In genomic region chr1:7573481-7573880, GRCh38 we compare ENCODE assay signal across 22 cellular contexts.
DNase-seq lines count a peak whose midpoint lies in the region; ATAC-seq, FAIRE-seq and TF ChIP-seq lines count a peak whose summit lies in the region.
"Had no signal": no experiment of that assay in that cellular context is flagged by ENCODE, and none has a peak within 500 bp of the region (broad histone marks: within the 10 kb centered on the region; RNA-seq: fewer than 3 reads in every experiment).

No MANE protein-coding gene starts in this region.

- BruUV-seq in K562 (replicated peaks; lab: Mats Ljungman, UMichigan) = no TSS peak

- no peaks in the 10 kb centered on the region for H3K36me3 ChIP-seq in HEK293 (ENCODE audit: control insufficient read depth in 2 of 2, insufficient read depth in 1 of 2, low read length in 2 of 2)
- H3K36me3 ChIP-seq in K562 (ENCODE audit: control insufficient read depth, insufficient read depth, low read length) = no peaks in the 10 kb centered on the region
- no peaks in the 10 kb centered on the region for H3K36me3 ChIP-seq in liver (ENCODE audit: control insufficient read depth in 4 of 4, insufficient read depth in 3 of 4, low read depth in 1 of 4, low read length in 3 of 4)
- no peaks in the 10 kb centered on the region for H3K36me3 ChIP-seq in spleen
- no peaks in the 10 kb centered on the region for H3K36me3 ChIP-seq in vagina
- H3K36me3 ChIP-seq: BLaER1 had no signal

- H3K27ac ChIP-seq in HEK293 (ENCODE audit: extremely low read depth, low read depth, low read length) (no peak overlapping the region), K562 (ENCODE audit: extremely low read depth, low read depth, low read length) (no peak overlapping the region), liver (ENCODE audit: low read depth in 1 of 2, low read length in 2 of 2) (peak overlapping the region; percentile 79 to 88), spleen (no peak overlapping the region), vagina (no peak overlapping the region)
- H3K27ac ChIP-seq: BLaER1, KMS-11 had no signal

- no peak overlapping the region for H3K4me2 ChIP-seq in K562 (ENCODE audit: insufficient read depth, low read length)
- H3K4me2 ChIP-seq: BLaER1, KMS-11, SK-N-SH had no signal

- TF ChIP-seq POLR2A in K562 (conservative IDR thresholded peaks at IDR 0.05) = no peak
- no peak for TF ChIP-seq POLR2A in spleen (IDR thresholded peaks at IDR 0.05)
- no peak for TF ChIP-seq POLR2A in vagina (IDR thresholded peaks at IDR 0.05)

- POLR2A ChIA-PET in HEK293 (lab: Yijun Ruan, JAX) (no interaction called here), K562 (lab: Yijun Ruan, JAX) (interaction anchor here (1.4 kb wide), 1 partner anchor 16 kb away, joined by 4 read pairs; no protein-coding TSS in a partner anchor)

- CTCF ChIA-PET in HEK293 (lab: Yijun Ruan, JAX) (no interaction called here), K562 (lab: Yijun Ruan, JAX; ENCODE audit: low intra/inter-chr PET ratio) (no interaction called here)

- H3K4me1 ChIP-seq in HEK293 (ENCODE audit: control insufficient read depth, insufficient read depth, low read length) = no peaks in the 10 kb centered on the region
- peaks cover 0 to 6% of the 10 kb centered on the region in 2 experiments; a peak in 3 of 5 replicates for H3K4me1 ChIP-seq in K562 (replicated peaks in 1 of 2; ENCODE audit: control insufficient read depth in 2 of 2, insufficient read depth in 2 of 2, low read length in 2 of 2)
- H3K4me1 ChIP-seq in liver (ENCODE audit: control insufficient read depth in 4 of 4, insufficient read depth in 4 of 4, low read length in 3 of 4) = peaks cover 17 to 42% (median 30%) of the 10 kb centered on the region in 4 donors
- H3K4me1 ChIP-seq in spleen = no peaks in the 10 kb centered on the region
- no peaks in the 10 kb centered on the region for H3K4me1 ChIP-seq in vagina

- FAIRE-seq in K562 (lab: Jason Lieb, UNC) = no peak
- FAIRE-seq: A204.1, G401.6, H1 had no signal

- DNase-seq in K562 (ENCODE audit: extremely low read depth in 1 of 4, low spot score in 3 of 4) (no peak), spleen (peak; percentile 40), vagina (ENCODE audit: extremely low spot score in 2 of 2) (no peak), DMS 273 (lab: John Stamatoyannopoulos, UW; ENCODE audit: unreplicated experiment) (no peak)
- DNase-seq: CD4-positive, alpha-beta T cell; HCEC 1CT; IMR-90; MM.1S; NCI-H446; NCI-H526; NCI-H82; NK-92 treated with Interleukin-12 subunit alpha and Interleukin-12 subunit beta, amount 100 ng/mL, for 24 hours; RPMI8226; SK-N-SH had no signal

- WGBS in K562 (ENCODE audit: insufficient coverage, low coverage, missing lambda C conversion rate) = under 1% methylated on average over 12 of the region's 12 CpGs
- 81% methylated on average over 12 of the region's 12 CpGs for WGBS in liver
- WGBS in spleen, 5 donors = 83 to 89% (median 86%) methylated on average over 12 of the region's 12 CpGs

- H3K27me3 ChIP-seq in K562 (ENCODE audit: control insufficient read depth in 2 of 2, insufficient read depth in 2 of 2, low read length in 2 of 2) (peaks cover 10 to 38% of the 10 kb centered on the region in 2 experiments; a peak in 4 of 5 replicates), liver (ENCODE audit: control insufficient read depth in 4 of 4, insufficient read depth in 4 of 4, low read length in 3 of 4) (no peaks in the 10 kb centered on the region), spleen (replicated peaks in 1 of 7) (peaks cover 0 to 10% (median 0%) of the 10 kb centered on the region in 7 donors), vagina (no peaks in the 10 kb centered on the region)
- H3K27me3 ChIP-seq: BLaER1 had no signal

- H3K9me3 ChIP-seq in HEK293 (ENCODE audit: control insufficient read depth, insufficient read depth, low read depth, low read length) (no peaks in the 10 kb centered on the region), K562 (replicated peaks; ENCODE audit: control insufficient read depth, insufficient read depth, low read depth, low read length) (no peaks in the 10 kb centered on the region; the same call in 1 of the 2 replicates), liver (ENCODE audit: control insufficient read depth in 4 of 4, low read length in 3 of 4) (no peaks in the 10 kb centered on the region), spleen (no peaks in the 10 kb centered on the region), vagina (no peaks in the 10 kb centered on the region)
- H3K9me3 ChIP-seq: BLaER1, SK-N-SH had no signal

- in situ Hi-C loops in K562 (cut with MboI) = no loop called here

- peak; percentile 53 for ATAC-seq in K562
- no peak for ATAC-seq in GM18519 (IDR thresholded peaks at IDR 0.05; ENCODE audit: low FRiP score, unreplicated experiment)

- no peaks in the 10 kb centered on the region for H3K79me2 ChIP-seq in K562 (ENCODE audit: control insufficient read depth, insufficient read depth, low read length)

- no peak for TF ChIP-seq EP300 in K562 (IDR thresholded peaks at IDR 0.05; ENCODE audit: low read length)

- no peak for TF ChIP-seq CTCF in HEK293 (tag by site-specific recombination; IDR thresholded peaks at IDR 0.05)
- TF ChIP-seq CTCF in K562 (IDR thresholded peaks at IDR 0.05 in 2 of 3, conservative IDR thresholded peaks at IDR 0.05 in 1 of 3; ENCODE audit: insufficient read depth in 2 of 3, low read depth in 1 of 3, low read length in 3 of 3) = no peak
- TF ChIP-seq CTCF in liver (IDR thresholded peaks at IDR 0.05; ENCODE audit: low read depth, low read length, missing input control) = no peak
- TF ChIP-seq CTCF in spleen (IDR thresholded peaks at IDR 0.05 in 8 of 11, conservative IDR thresholded peaks at IDR 0.05 in 3 of 11) = no peak
- no peak for TF ChIP-seq CTCF in vagina (IDR thresholded peaks at IDR 0.05)

- no peak for TF ChIP-seq RAD21 in K562 (CRISPR knock-in tag; conservative IDR thresholded peaks at IDR 0.05 in 1 of 2, IDR thresholded peaks at IDR 0.05 in 1 of 2)
- no peak for TF ChIP-seq RAD21 in liver (IDR thresholded peaks at IDR 0.05)

- no peak overlapping the region for H2AFZ ChIP-seq in K562 (ENCODE audit: low read depth, low read length)

- peaks cover 2% of the 10 kb centered on the region; the same call in 1 of the 2 replicates for H4K20me1 ChIP-seq in K562 (replicated peaks; ENCODE audit: control insufficient read depth, insufficient read depth, low read length)
- H4K20me1 ChIP-seq: BLaER1 had no signal

- intact Hi-C loops in K562 (cut with micrococcal nuclease) = no loop called here
- intact Hi-C loops in spleen (cut with DNase I; ENCODE audit: low total_unique reads) = no loop called here
- intact Hi-C loops in vagina (cut with DNase I) = no loop called here

- H3K9me1 ChIP-seq in K562 (ENCODE audit: control insufficient read depth, insufficient read depth, low read length) = no peaks in the 10 kb centered on the region

- H3K4me3 ChIP-seq in HEK293 (ENCODE audit: low read depth, low read length) = no peak overlapping the region
- no peak overlapping the region for H3K4me3 ChIP-seq in K562
- H3K4me3 ChIP-seq in liver (ENCODE audit: low read depth in 1 of 3, low read length in 3 of 3) = no peak overlapping the region
- no peak overlapping the region for H3K4me3 ChIP-seq in spleen
- H3K4me3 ChIP-seq in vagina = no peak overlapping the region
- H3K4me3 ChIP-seq: BLaER1 had no signal

- H3K9ac ChIP-seq in K562 (ENCODE audit: insufficient read depth in 1 of 2, low read depth in 2 of 2, low read length in 2 of 2) (no peak overlapping the region), liver (ENCODE audit: low read depth in 1 of 2, low read length in 2 of 2) (no peak overlapping the region)
- H3K9ac ChIP-seq: BLaER1, KMS-11, SK-N-SH had no signal

TF ChIP-seq in HEK293, 187 proteins besides CTCF, POLR2A, EP300 and RAD21:
- no peak for TF ChIP-seq ZNF48 (tag by site-specific recombination; IDR thresholded peaks at IDR 0.05)
- peak; percentile 67 for TF ChIP-seq ATF2 (tag by site-specific recombination; IDR thresholded peaks at IDR 0.05; ENCODE audit: low read depth)

TF ChIP-seq in K562, 482 proteins besides CTCF, POLR2A, EP300 and RAD21 (continues in another document):
- TF ChIP-seq ATF7 (IDR thresholded peaks at IDR 0.05) = peak; percentile 28; the same call in 1 of the 2 replicates
- TF ChIP-seq CBX8 (IDR thresholded peaks at IDR 0.05; ENCODE audit: borderline replicate concordance, extremely low read depth, low read depth, low read length, poor library complexity, severe bottlenecking) = no peak
- TF ChIP-seq ZNF263 (CRISPR knock-in tag; IDR thresholded peaks at IDR 0.05; ENCODE audit: borderline replicate concordance) = no peak
- no peak for TF ChIP-seq DEAF1 (CRISPR knock-in tag; IDR thresholded peaks at IDR 0.05)

TF ChIP-seq in liver, 16 proteins besides CTCF, POLR2A, EP300 and RAD21 (continues in another document):
- TF ChIP-seq HNF4A (conservative IDR thresholded peaks at IDR 0.05) (no peak), REST (IDR thresholded peaks at IDR 0.05) (no peak), HNF4G (IDR thresholded peaks at IDR 0.05) (no peak), FOXA1 (IDR thresholded peaks at IDR 0.05) (no peak), ATF3 (IDR thresholded peaks at IDR 0.05) (no peak), RXRA (IDR thresholded peaks at IDR 0.05) (no peak), EGR1 (IDR thresholded peaks at IDR 0.05; ENCODE audit: low read depth in 2 of 2) (no peak)

Comparison
In these comparisons a context has a peak if more than half of its experiments do, and no peak if none do; other contexts are left out.
1. H3K27ac ChIP-seq: peak in liver (2 of 2); none in HEK293 (single experiment), K562 (single experiment), spleen (0 of 8) and vagina (single experiment).
2. Of the 44 proteins assayed by ChIP-seq in both K562 and HEK293: peak only in K562: none; only in HEK293: ATF2; in both: none; in neither: 43.